In genomic region chr14:23695220-23695999, GRCh38 we compare ENCODE assay signal across 11 cellular contexts. TPM values are rescaled to one million over a fixed set of nuclear protein-coding genes. Genes with fewer than 3 reads are reported as not detected.
DNase-seq lines count a peak whose midpoint lies in the region; ATAC-seq, FAIRE-seq and TF ChIP-seq lines count a peak whose summit lies in the region.
"Had no signal": no experiment of that assay in that cellular context is flagged by ENCODE, and none has a peak within 500 bp of the region (broad histone marks: within the 10 kb centered on the region; RNA-seq: fewer than 3 reads in every experiment).

No MANE protein-coding gene starts in this region.

- TF ChIP-seq CTCF in WERI-Rb-1 (IDR thresholded peaks at IDR 0.05; ENCODE audit: low read depth, low read length), result no peak

- no peaks in the 10 kb centered on the region for H3K27me3 ChIP-seq in WERI-Rb-1 (ENCODE audit: insufficient read depth, low read depth, severe bottlenecking)
- H3K27me3 ChIP-seq in right cardiac atrium (ENCODE audit: control insufficient read depth, insufficient read depth), result no peaks in the 10 kb centered on the region
- peaks cover 4% of the 10 kb centered on the region for H3K27me3 ChIP-seq in effector memory CD4-positive, alpha-beta T cell (replicated peaks; ENCODE audit: control insufficient read depth, insufficient read depth, low read length, poor library complexity, severe bottlenecking)

- intact Hi-C loops in right cardiac atrium (cut with DNase I), result no loop called here

- ATAC-seq in right cardiac atrium, result peak; percentile 71 to 75

- DNase-seq in Daoy (ENCODE audit: low read depth), result peak; percentile 9
- peak; percentile 84 for DNase-seq in WERI-Rb-1
- peak; percentile 26 to 79 (median 57) for DNase-seq in right cardiac atrium
- peak; percentile 71 for DNase-seq in retina
- DNase-seq in stimulated activated CD8-positive, alpha-beta memory T cell treated with anti-CD3 and anti-CD28 coated beads, Interleukin-4, amount 100 ng/mL, for 48 hours, result no peak
- no peak for DNase-seq in GM12891 (ENCODE audit: insufficient read length, low spot score)
- DNase-seq in effector memory CD4-positive, alpha-beta T cell, result no peak
- no peak for DNase-seq in NCI-H510A (lab: John Stamatoyannopoulos, UW)
- DNase-seq: activated CD8-positive, alpha-beta memory T cell treated with anti-CD3 and anti-CD28 coated beads for 24 hours; posterior cingulate gyrus had no signal

- WGBS in right cardiac atrium, result 2% methylated on average over 19 of the region's 19 CpGs

- H3K4me1 ChIP-seq in right cardiac atrium (ENCODE audit: control insufficient read depth, insufficient read depth, low read length), result peaks cover 12% of the 10 kb centered on the region
- H3K4me1 ChIP-seq in effector memory CD4-positive, alpha-beta T cell (ENCODE audit: control insufficient read depth, insufficient read depth, low read length, poor library complexity, severe bottlenecking), result no peaks in the 10 kb centered on the region

- H3K9me3 ChIP-seq in WERI-Rb-1 (ENCODE audit: severe bottlenecking), result peaks cover 3% of the 10 kb centered on the region
- peaks cover under 1% of the 10 kb centered on the region for H3K9me3 ChIP-seq in right cardiac atrium (ENCODE audit: control insufficient read depth, low read length)
- H3K9me3 ChIP-seq in effector memory CD4-positive, alpha-beta T cell (ENCODE audit: control insufficient read depth, low read length), result no peaks in the 10 kb centered on the region

- no peak for FAIRE-seq in GM12891 (lab: Jason Lieb, UNC)
- FAIRE-seq: colon had no signal

- peaks cover 5% of the 10 kb centered on the region for H3K36me3 ChIP-seq in WERI-Rb-1
- H3K36me3 ChIP-seq in effector memory CD4-positive, alpha-beta T cell (ENCODE audit: control insufficient read depth, insufficient read depth, low read length), result no peaks in the 10 kb centered on the region

- peak overlapping the region; percentile 45 for H3K4me3 ChIP-seq in WERI-Rb-1 (ENCODE audit: low read depth, low read length)
- H3K4me3 ChIP-seq in right cardiac atrium (ENCODE audit: low read length), result peak overlapping the region; percentile 54
- no peak overlapping the region for H3K4me3 ChIP-seq in effector memory CD4-positive, alpha-beta T cell (ENCODE audit: insufficient read depth, low read depth, low read length, poor library complexity, severe bottlenecking)

- TF ChIP-seq POLR2A in GM12891 (IDR thresholded peaks at IDR 0.05; ENCODE audit: low read depth, low read length), result no peak

- H3K27ac ChIP-seq in WERI-Rb-1 (peak overlapping the region; percentile 88), right cardiac atrium (ENCODE audit: low read length) (no peak overlapping the region)
- H3K27ac ChIP-seq in effector memory CD4-positive, alpha-beta T cell (ENCODE audit: insufficient read depth, low read length, poor library complexity, severe bottlenecking), result no peak overlapping the region

TF ChIP-seq in GM12891, 5 proteins besides CTCF, POLR2A, EP300 and RAD21:
- no peak for TF ChIP-seq TAF1 (IDR thresholded peaks at IDR 0.05; ENCODE audit: low read depth, low read length)
- no peak for TF ChIP-seq SPI1 (IDR thresholded peaks at IDR 0.05; ENCODE audit: low read depth, low read length)
- no peak for TF ChIP-seq POU2F2 (IDR thresholded peaks at IDR 0.05; ENCODE audit: low read depth, low read length)
- no peak for TF ChIP-seq PAX5 (IDR thresholded peaks at IDR 0.05; ENCODE audit: insufficient read depth, low read length, severe bottlenecking)
- no peak for TF ChIP-seq POLR2AphosphoS5 (IDR thresholded peaks at IDR 0.05; ENCODE audit: low read depth, low read length)
TF ChIP-seq in GM12891: peak in this region for 0.

RNA-seq across cellular contexts. Expression of gene DHRS2, which starts 59.2 kb away (rescaled TPM):
- 5.9 and 7.6 TPM in 2 replicates for total RNA-seq in Daoy (2014; rRNA removed; shearing (Covaris generic))
- total RNA-seq in right cardiac atrium, result not detected
- not detected for polyA plus RNA-seq in right cardiac atrium
- 1.0 TPM for polyA plus RNA-seq in GM12891 (2012; ENCODE audit: low read depth, missing spikeins)

Comparison
In these comparisons a context has a peak if more than half of its experiments do, and no peak if none do; other contexts are left out.
1. DNase-seq: peak in Daoy (single experiment), WERI-Rb-1 (single experiment), right cardiac atrium (3 of 3) and retina (single experiment); none in stimulated activated CD8-positive, alpha-beta memory T cell treated with anti-CD3 and anti-CD28 coated beads, Interleukin-4, amount 100 ng/mL, for 48 hours (single experiment), GM12891 (single experiment), effector memory CD4-positive, alpha-beta T cell (0 of 3) and NCI-H510A (single experiment).